ENCODE assay signal across 9 cellular contexts in the genomic region with DNA sequence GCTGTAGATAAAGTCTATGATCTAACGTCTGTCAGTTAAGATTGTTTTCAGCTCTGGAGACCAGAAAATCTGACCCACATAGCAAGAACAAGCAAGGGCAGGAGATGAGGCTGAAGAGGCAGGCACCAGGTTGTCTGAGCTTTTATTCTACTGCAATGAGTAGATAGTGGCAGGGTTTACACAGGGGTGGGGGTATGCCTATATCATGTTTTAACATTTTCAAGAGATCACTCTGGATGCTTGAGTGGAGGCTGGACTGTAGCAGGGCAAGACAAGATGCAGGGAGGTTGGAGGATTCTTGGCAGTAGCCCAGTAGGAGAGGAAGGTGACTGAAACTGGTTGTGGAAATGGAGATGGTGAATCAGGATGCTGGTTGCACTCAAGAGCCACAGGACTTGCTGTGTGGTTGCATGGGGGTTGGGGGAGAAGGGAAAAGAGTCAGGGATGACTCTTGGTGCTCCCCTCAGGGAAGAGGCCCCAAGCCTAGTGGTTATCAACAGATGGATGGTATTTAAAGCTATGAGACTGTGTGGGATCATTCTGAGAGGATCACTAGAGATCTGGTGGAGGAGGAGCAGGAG.
DNase-seq lines count a peak whose midpoint lies in the region; ATAC-seq, FAIRE-seq and TF ChIP-seq lines count a peak whose summit lies in the region.
"Had no signal": no experiment of that assay in that cellular context is flagged by ENCODE, and none has a peak within 500 bp of the region (broad histone marks: within the 10 kb centered on the region; RNA-seq: fewer than 3 reads in every experiment).

No MANE protein-coding gene starts in this region.

- H3K4me3 Mint-ChIP-seq in H9 (peak overlapping the region; percentile 31 to 34), CD14-positive monocyte (peak overlapping the region in 1 of 2 donors; percentile 68)
- H3K4me3 Mint-ChIP-seq in activated T-helper 1 cell treated with anti-CD3 and anti-CD28 coated beads, Interleukin-12 subunit alpha, Interleukin-12 subunit beta, Interleukin-2, Interleukin-4 antibody, amounts not matched to agents 30 ng/mL and 10 ng/mL and 1 ng/mL, durations not matched to agents 14 hours and 24 hours and 36 hours: peak overlapping the region; percentile 77

- no peak overlapping the region for H4K5ac ChIP-seq in H9 (ENCODE audit: insufficient read length, low read depth, low read length)

- H2AFZ ChIP-seq in ACC112 (ENCODE audit: low read length, unreplicated experiment) (no peak overlapping the region), H9 (ENCODE audit: low read length) (no peak overlapping the region), keratinocyte (ENCODE audit: control insufficient read depth, low read length) (no peak overlapping the region), MM.1S (ENCODE audit: low read length) (no peak overlapping the region)

- peaks cover 14% of the 10 kb centered on the region for H3K4me1 ChIP-seq in ACC112 (ENCODE audit: control insufficient read depth, insufficient read depth, low read length, unreplicated experiment)
- H3K4me1 ChIP-seq in H9 (ENCODE audit: insufficient read depth, low read length): no peaks in the 10 kb centered on the region
- peaks cover 17% of the 10 kb centered on the region for H3K4me1 ChIP-seq in keratinocyte (ENCODE audit: control insufficient read depth, extremely low read depth, insufficient read depth, low read length)
- H3K4me1 ChIP-seq in colonic mucosa: peaks cover 7% of the 10 kb centered on the region
- H3K4me1 ChIP-seq in MM.1S (ENCODE audit: low read length): peaks cover 7% of the 10 kb centered on the region; the same call in 1 of the 2 replicates

- dilution Hi-C loops in keratinocyte (cut with MboI; ENCODE audit: extremely low pct_ligation_motif_present, low sequenced_read_pairs): no loop called here

- no peaks in the 10 kb centered on the region for H4K20me1 ChIP-seq in H9 (ENCODE audit: control insufficient read depth, insufficient read depth, insufficient read length)
- H4K20me1 ChIP-seq in keratinocyte (ENCODE audit: control insufficient read depth, extremely low read depth, insufficient read depth, low read length): peaks cover 3% of the 10 kb centered on the region
- H4K20me1 ChIP-seq in MM.1S (ENCODE audit: insufficient read depth, low read length): no peaks in the 10 kb centered on the region

- H3K79me1 ChIP-seq in H9 (ENCODE audit: insufficient read depth, low read depth, low read length, poor library complexity, severe bottlenecking): no peaks in the 10 kb centered on the region

- WGBS in H9 (ENCODE audit: extremely low coverage, insufficient read length, low lambda C conversion rate): no CpG with 5 or more reads among the region's 1 CpG

- no peak overlapping the region for H2BK15ac ChIP-seq in H9 (ENCODE audit: low read depth, low read length)

- H3K27ac Mint-ChIP-seq in H9 (no peak overlapping the region), CD14-positive monocyte (no peak overlapping the region)
- H3K27ac Mint-ChIP-seq in activated T-helper 1 cell treated with anti-CD3 and anti-CD28 coated beads, Interleukin-12 subunit alpha, Interleukin-12 subunit beta, Interleukin-2, Interleukin-4 antibody, amounts not matched to agents 30 ng/mL and 10 ng/mL and 1 ng/mL, durations not matched to agents 14 hours and 24 hours and 36 hours: peak overlapping the region; percentile 76

- no peak for ATAC-seq in HG02884 (IDR thresholded peaks at IDR 0.05; ENCODE audit: unreplicated experiment)

- H3K27me3 ChIP-seq in ACC112 (ENCODE audit: insufficient read depth, low read length) (0 out of 2 replicates have a peak, but pooled peaks cover 5% of the 10 kb centered on the region), H9 (ENCODE audit: insufficient read depth, low read length) (no peaks in the 10 kb centered on the region; the same call in 1 of the 2 replicates), keratinocyte (ENCODE audit: control insufficient read depth, extremely low read depth, insufficient read depth, low read length) (no peaks in the 10 kb centered on the region), colonic mucosa (peaks cover 3% of the 10 kb centered on the region), MM.1S (replicated peaks; ENCODE audit: insufficient read depth, low read length) (peaks cover 15% of the 10 kb centered on the region)

- no peaks in the 10 kb centered on the region for H3K9me2 ChIP-seq in MM.1S (replicated peaks; ENCODE audit: insufficient read depth, low read length)

- H2AK5ac ChIP-seq in H9 (ENCODE audit: insufficient read length, low read length): no peak overlapping the region

- H3K23me2 ChIP-seq in H9 (ENCODE audit: insufficient read length, low read depth, low read length, poor library complexity, severe bottlenecking): peaks cover 5% of the 10 kb centered on the region

- H3K4me1 Mint-ChIP-seq in H9 (peaks cover 11 to 13% of the 10 kb centered on the region in 2 experiments), CD14-positive monocyte (peaks cover 46% of the 10 kb centered on the region)
- peaks cover 36% of the 10 kb centered on the region for H3K4me1 Mint-ChIP-seq in activated T-helper 1 cell treated with anti-CD3 and anti-CD28 coated beads, Interleukin-12 subunit alpha, Interleukin-12 subunit beta, Interleukin-2, Interleukin-4 antibody, amounts not matched to agents 30 ng/mL and 10 ng/mL and 1 ng/mL, durations not matched to agents 14 hours and 24 hours and 36 hours (ENCODE audit: low read depth)

- no peak overlapping the region for H4K91ac ChIP-seq in H9 (ENCODE audit: insufficient read length, low read depth, low read length)

- H3K36me3 Mint-ChIP-seq in H9 (ENCODE audit: insufficient read depth in 1 of 3, low read depth in 3 of 3) (peaks cover 8 to 23% (median 11%) of the 10 kb centered on the region in 3 experiments; a peak in 6 of 7 replicates), CD14-positive monocyte (peaks cover 5 to 15% of the 10 kb centered on the region in 2 donors)
- peaks cover 20% of the 10 kb centered on the region for H3K36me3 Mint-ChIP-seq in activated T-helper 1 cell treated with anti-CD3 and anti-CD28 coated beads, Interleukin-12 subunit alpha, Interleukin-12 subunit beta, Interleukin-2, Interleukin-4 antibody, amounts not matched to agents 30 ng/mL and 10 ng/mL and 1 ng/mL, durations not matched to agents 14 hours and 24 hours and 36 hours (ENCODE audit: low read depth)

- no peak overlapping the region for H2BK5ac ChIP-seq in H9 (ENCODE audit: insufficient read length, low read length)

- H3K27ac ChIP-seq in ACC112 (ENCODE audit: low read depth, low read length) (peak overlapping the region; percentile 73), H9 (ENCODE audit: insufficient read length, low read depth, low read length) (no peak overlapping the region), keratinocyte (ENCODE audit: control insufficient read depth, insufficient read depth, low read length) (peak overlapping the region; percentile 39), colonic mucosa (no peak overlapping the region), MM.1S (ENCODE audit: low read length) (no peak overlapping the region)

- intact Hi-C loops in activated T-helper 1 cell treated with anti-CD3 and anti-CD28 coated beads, Interleukin-12 subunit alpha, Interleukin-12 subunit beta, Interleukin-2, Interleukin-4 antibody, amounts not matched to agents 30 ng/mL and 10 ng/mL and 1 ng/mL, durations not matched to agents 14 hours and 24 hours and 36 hours (cut with micrococcal nuclease): no loop called here
- intact Hi-C loops in CD14-positive monocyte (cut with micrococcal nuclease): no loop called here
- intact Hi-C loops in colonic mucosa (cut with DNase I): no loop called here

- DNase-seq in H9: no peak
- DNase-seq in activated T-helper 1 cell treated with anti-CD3 and anti-CD28 coated beads, Interleukin-12 subunit alpha, Interleukin-12 subunit beta, Interleukin-2, Interleukin-4 antibody, amounts not matched to agents 30 ng/mL and 10 ng/mL and 1 ng/mL, durations not matched to agents 14 hours and 24 hours and 36 hours (ENCODE audit: low spot score): no peak
- DNase-seq in keratinocyte (ENCODE audit: low read depth, low spot score): no peak
- DNase-seq in CD14-positive monocyte (ENCODE audit: low spot score): no peak
- DNase-seq in colonic mucosa: no peak
- DNase-seq in MM.1S: no peak

- no peak overlapping the region for H3K4me2 ChIP-seq in H9 (ENCODE audit: insufficient read depth, insufficient read length, low read length)
- peak overlapping the region; percentile 97 for H3K4me2 ChIP-seq in keratinocyte (ENCODE audit: control insufficient read depth, extremely low read depth, insufficient read depth, low read depth, low read length)
- no peak overlapping the region for H3K4me2 ChIP-seq in MM.1S (ENCODE audit: low read depth, low read length)

- no peak overlapping the region for H3K23ac ChIP-seq in H9 (ENCODE audit: insufficient read length, low read depth, low read length)

- H3K56ac ChIP-seq in H9 (ENCODE audit: insufficient read length, low read depth, low read length): no peak overlapping the region

- no peak overlapping the region for H2BK20ac ChIP-seq in H9 (ENCODE audit: low read depth, low read length, poor library complexity, severe bottlenecking)

- no peak overlapping the region for H3K4ac ChIP-seq in H9 (ENCODE audit: low read depth, low read length)

- H3K9me1 ChIP-seq in keratinocyte (ENCODE audit: control insufficient read depth, extremely low read depth, insufficient read depth, low read length): no peaks in the 10 kb centered on the region

- no peak overlapping the region for H2BK120ac ChIP-seq in H9 (ENCODE audit: low read depth, low read length, poor library complexity, severe bottlenecking)

- peak; percentile 85 for FAIRE-seq in keratinocyte (lab: Jason Lieb, UNC)
- FAIRE-seq: G401.6 had no signal

- H3K9me3 Mint-ChIP-seq in H9 (peaks cover 34 to 58% of the 10 kb centered on the region in 2 experiments), CD14-positive monocyte (peaks cover 0 to 24% (median 8%) of the 10 kb centered on the region in 7 donors)
- peaks cover 3% of the 10 kb centered on the region for H3K9me3 Mint-ChIP-seq in activated T-helper 1 cell treated with anti-CD3 and anti-CD28 coated beads, Interleukin-12 subunit alpha, Interleukin-12 subunit beta, Interleukin-2, Interleukin-4 antibody, amounts not matched to agents 30 ng/mL and 10 ng/mL and 1 ng/mL, durations not matched to agents 14 hours and 24 hours and 36 hours

- TF ChIP-seq CTCF in H9 (conservative IDR thresholded peaks at IDR 0.05): no peak
- no peak for TF ChIP-seq CTCF in keratinocyte (optimal IDR thresholded peaks at IDR 0.05 in 1 of 3, IDR thresholded peaks at IDR 0.05 in 1 of 3, conservative IDR thresholded peaks at IDR 0.05 in 1 of 3; ENCODE audit: extremely low read depth in 1 of 3, insufficient read depth in 2 of 3, low read length in 3 of 3)
- TF ChIP-seq CTCF in CD14-positive monocyte (IDR thresholded peaks at IDR 0.05): no peak
- no peak for TF ChIP-seq CTCF in colonic mucosa (IDR thresholded peaks at IDR 0.05)
- TF ChIP-seq CTCF in MM.1S (IDR thresholded peaks at IDR 0.05; ENCODE audit: low read length): no peak

- H3F3A ChIP-seq in MM.1S (ENCODE audit: insufficient read depth, low read length): no peaks in the 10 kb centered on the region

- no peak overlapping the region for H3K14ac ChIP-seq in H9 (ENCODE audit: insufficient read depth, low read length)

- H3T11ph ChIP-seq in H9 (ENCODE audit: low read length): no peak overlapping the region

- H3K4me3 ChIP-seq in ACC112 (ENCODE audit: low read depth, low read length) (peak overlapping the region; percentile 85), keratinocyte (ENCODE audit: control insufficient read depth in 2 of 3, extremely low read depth in 1 of 3, insufficient read depth in 2 of 3, low read depth in 1 of 3, low read length in 3 of 3) (peak overlapping the region in 1 of 3 experiments; percentile 69), colonic mucosa (no peak overlapping the region), MM.1S (ENCODE audit: low read length) (no peak overlapping the region)

- no peak overlapping the region for H3K18ac ChIP-seq in H9 (ENCODE audit: insufficient read length, low read depth, low read length)

- H3K79me2 ChIP-seq in ACC112 (ENCODE audit: control insufficient read depth, insufficient read depth, low read length, unreplicated experiment) (peaks cover 33% of the 10 kb centered on the region), H9 (ENCODE audit: insufficient read depth, low read length) (no peaks in the 10 kb centered on the region), keratinocyte (ENCODE audit: control insufficient read depth, insufficient read depth, low read length) (peaks cover 2% of the 10 kb centered on the region), MM.1S (ENCODE audit: low read length) (no peaks in the 10 kb centered on the region)

- no peak overlapping the region for H4K8ac ChIP-seq in H9 (replicated peaks; ENCODE audit: insufficient read length, low read depth, low read length)

- H3K9ac ChIP-seq in H9 (ENCODE audit: extremely low read depth, insufficient read length, low read length) (no peak overlapping the region), keratinocyte (ENCODE audit: control insufficient read depth, extremely low read depth, insufficient read depth, low read length) (peak overlapping the region; percentile 5), colonic mucosa (ENCODE audit: low read depth in 2 of 2, low read length in 2 of 2) (no peak overlapping the region), MM.1S (ENCODE audit: low read length) (no peak overlapping the region)

- H3K36me3 ChIP-seq in ACC112 (ENCODE audit: insufficient read depth, low read length): no peaks in the 10 kb centered on the region; the same call in 1 of the 2 replicates
- H3K36me3 ChIP-seq in keratinocyte (ENCODE audit: control insufficient read depth in 2 of 2, extremely low read depth in 1 of 2, insufficient read depth in 2 of 2, low read length in 2 of 2): no peaks in the 10 kb centered on the region
- H3K36me3 ChIP-seq in colonic mucosa: no peaks in the 10 kb centered on the region
- no peaks in the 10 kb centered on the region for H3K36me3 ChIP-seq in MM.1S (replicated peaks; ENCODE audit: insufficient read depth, low read length)

- no peak overlapping the region for H2BK12ac ChIP-seq in H9 (ENCODE audit: insufficient read length, low read depth, low read length)

- H3K27me3 Mint-ChIP-seq in H9 (ENCODE audit: low read depth) (peaks cover 35% of the 10 kb centered on the region), CD14-positive monocyte (ENCODE audit: low read depth in 3 of 3) (peaks cover 36 to 44% (median 41%) of the 10 kb centered on the region in 3 donors)
- peaks cover 22% of the 10 kb centered on the region for H3K27me3 Mint-ChIP-seq in activated T-helper 1 cell treated with anti-CD3 and anti-CD28 coated beads, Interleukin-12 subunit alpha, Interleukin-12 subunit beta, Interleukin-2, Interleukin-4 antibody, amounts not matched to agents 30 ng/mL and 10 ng/mL and 1 ng/mL, durations not matched to agents 14 hours and 24 hours and 36 hours (ENCODE audit: insufficient read depth)

- H3K9me3 ChIP-seq in H9 (ENCODE audit: control insufficient read depth, low read depth, low read length) (no peaks in the 10 kb centered on the region), keratinocyte (ENCODE audit: control insufficient read depth, low read depth, low read length) (no peaks in the 10 kb centered on the region), colonic mucosa (no peaks in the 10 kb centered on the region), MM.1S (replicated peaks; ENCODE audit: insufficient read depth, low read length) (no peaks in the 10 kb centered on the region)

Comparison
In these comparisons a context has a peak if more than half of its experiments do, and no peak if none do; other contexts are left out.
1. H3K27ac ChIP-seq: peak in ACC112 (single experiment) and keratinocyte (single experiment); none in H9 (single experiment), colonic mucosa (single experiment) and MM.1S (single experiment).